In the genomic region with DNA sequence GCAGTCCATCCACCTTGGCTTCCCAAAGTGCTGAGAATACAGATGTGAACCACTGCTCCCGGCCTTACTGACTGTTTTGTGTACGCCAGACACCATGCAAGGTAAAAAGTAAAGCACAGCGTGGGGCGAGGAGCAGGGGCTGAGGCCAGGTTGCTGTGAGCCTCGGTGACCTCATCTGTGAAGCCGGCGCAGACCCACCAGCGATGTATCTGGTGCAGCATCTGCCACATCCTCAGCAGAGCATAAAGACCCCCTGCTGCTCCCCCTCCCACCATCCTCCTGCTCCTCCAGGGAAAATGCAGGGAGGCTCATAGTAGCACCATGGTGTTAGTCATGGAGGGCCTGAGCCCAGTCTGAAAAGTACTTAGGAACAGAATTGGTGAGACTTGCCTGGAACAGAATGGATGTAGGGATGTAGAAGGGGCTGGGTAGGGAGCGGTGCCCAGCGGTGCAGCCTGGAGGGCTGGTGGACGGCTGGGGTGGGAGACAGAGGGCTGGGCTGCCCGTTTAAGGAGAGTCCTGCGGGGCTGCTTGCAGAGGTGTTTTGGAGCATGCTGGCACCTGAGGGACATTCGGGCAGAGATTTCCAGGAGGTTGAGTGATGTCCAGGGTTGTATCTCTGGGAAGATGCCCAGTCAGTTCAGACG, we compare ENCODE assay signal across 15 cellular contexts.
A peak's percentile ranks its signal among the peaks of the same experiment; 100 is the strongest.
DNase-seq lines count a peak whose midpoint lies in the region; ATAC-seq and TF ChIP-seq lines count a peak whose summit lies in the region.
"Had no signal": no experiment of that assay in that cellular context is flagged by ENCODE, and none has a peak within 500 bp of the region (broad histone marks: within the 10 kb centered on the region; RNA-seq: fewer than 3 reads in every experiment).

No MANE protein-coding gene starts in this region.

- no peak for TF ChIP-seq CTCF in activated CD8-positive, alpha-beta T cell treated with anti-CD3 and anti-CD28 coated beads for 36 hours (IDR thresholded peaks at IDR 0.05)
- no peak for TF ChIP-seq CTCF in coronary artery (IDR thresholded peaks at IDR 0.05)
- TF ChIP-seq CTCF in neural progenitor cell (IDR thresholded peaks at IDR 0.05): no peak
- TF ChIP-seq CTCF in OCI-LY7 (conservative IDR thresholded peaks at IDR 0.05; ENCODE audit: low read length): no peak
- TF ChIP-seq CTCF in hepatocyte (IDR thresholded peaks at IDR 0.05; ENCODE audit: poor library complexity): no peak

- POLR2A ChIA-PET in activated CD8-positive, alpha-beta T cell treated with anti-CD3 and anti-CD28 coated beads, Interleukin-2, amount 10 ng/mL, durations not matched to agents 7 days and 5 days (lab: Charles Lee): no interaction called here
- POLR2A ChIA-PET in activated CD8-positive, alpha-beta T cell treated with anti-CD3 and anti-CD28 coated beads for 36 hours (lab: Charles Lee): no interaction called here
- POLR2A ChIA-PET in OCI-LY7 (lab: Charles Lee): no interaction called here

- no peaks in the 10 kb centered on the region for H3K79me2 ChIP-seq in neural progenitor cell (ENCODE audit: low read depth)
- no peaks in the 10 kb centered on the region for H3K79me2 ChIP-seq in OCI-LY7 (ENCODE audit: insufficient read depth, low read depth, low read length)
- no peaks in the 10 kb centered on the region for H3K79me2 ChIP-seq in hepatocyte

- peaks cover 2% of the 10 kb centered on the region for H3K27me3 Mint-ChIP-seq in activated CD8-positive, alpha-beta T cell treated with anti-CD3 and anti-CD28 coated beads, Interleukin-2, amount 10 ng/mL, durations not matched to agents 7 days and 5 days (ENCODE audit: low read depth)
- peaks cover 8% of the 10 kb centered on the region for H3K27me3 Mint-ChIP-seq in activated CD8-positive, alpha-beta T cell treated with anti-CD3 and anti-CD28 coated beads for 36 hours
- H3K27me3 Mint-ChIP-seq in neural progenitor cell (ENCODE audit: insufficient read depth, low read depth): peaks cover 6% of the 10 kb centered on the region

- H4K20me1 ChIP-seq in neural progenitor cell (ENCODE audit: low read depth) (no peaks in the 10 kb centered on the region), OCI-LY7 (ENCODE audit: insufficient read depth, low read length) (no peaks in the 10 kb centered on the region), hepatocyte (ENCODE audit: insufficient read depth, poor library complexity, severe bottlenecking) (no peaks in the 10 kb centered on the region)

- BruUV-seq in OCI-LY7 (replicated peaks; lab: Mats Ljungman, UMichigan): no TSS peak

- H3K9me2 ChIP-seq in OCI-LY7 (ENCODE audit: insufficient read depth, low read length): no peaks in the 10 kb centered on the region
- no peaks in the 10 kb centered on the region for H3K9me2 ChIP-seq in hepatocyte (replicated peaks; ENCODE audit: insufficient read depth)

- no peak overlapping the region for H3K9ac ChIP-seq in neural progenitor cell
- H3K9ac ChIP-seq: KMS-11 had no signal

- H3K36me3 Mint-ChIP-seq in activated CD8-positive, alpha-beta T cell treated with anti-CD3 and anti-CD28 coated beads, Interleukin-2, amount 10 ng/mL, durations not matched to agents 7 days and 5 days (ENCODE audit: low read depth): no peaks in the 10 kb centered on the region
- H3K36me3 Mint-ChIP-seq in activated CD8-positive, alpha-beta T cell treated with anti-CD3 and anti-CD28 coated beads for 36 hours (ENCODE audit: low read depth): no peaks in the 10 kb centered on the region
- H3K36me3 Mint-ChIP-seq in neural progenitor cell: no peaks in the 10 kb centered on the region

- no peaks in the 10 kb centered on the region for H3F3A ChIP-seq in neural progenitor cell (ENCODE audit: low read depth)

- intact Hi-C loops in activated CD8-positive, alpha-beta T cell treated with anti-CD3 and anti-CD28 coated beads for 36 hours (cut with micrococcal nuclease): no loop called here
- intact Hi-C loops in OCI-LY7 (cut with micrococcal nuclease; ENCODE audit: unreplicated experiment): no loop called here

- H3K27me3 ChIP-seq in neural progenitor cell: no peaks in the 10 kb centered on the region
- no peaks in the 10 kb centered on the region for H3K27me3 ChIP-seq in hepatocyte

- DNase-seq in activated CD8-positive, alpha-beta T cell treated with anti-CD3 and anti-CD28 coated beads, Interleukin-2, amount 10 ng/mL, durations not matched to agents 7 days and 5 days: peak; percentile 10
- DNase-seq in activated CD8-positive, alpha-beta T cell treated with anti-CD3 and anti-CD28 coated beads for 36 hours: no peak
- peak; percentile 62 for DNase-seq in coronary artery (ENCODE audit: low spot score)
- no peak for DNase-seq in neural progenitor cell (ENCODE audit: low spot score)
- DNase-seq in caudate nucleus (lab: John Stamatoyannopoulos, UW): no peak
- DNase-seq in OCI-LY7 (ENCODE audit: low spot score): no peak
- no peak for DNase-seq in NCI-H187 (lab: John Stamatoyannopoulos, UW)
- no peak for DNase-seq in hepatocyte (ENCODE audit: low spot score)
- DNase-seq: C1 segment of cervical spinal cord, GOT3, NCI-H1092, NCI-H1694 treated with DMSO at 0.1 percent for 48 hours, NCI-H524, PC-9 had no signal

- H3K9me3 ChIP-seq in neural progenitor cell (ENCODE audit: low read depth) (no peaks in the 10 kb centered on the region), OCI-LY7 (ENCODE audit: low read length) (peaks cover 27% of the 10 kb centered on the region), hepatocyte (ENCODE audit: low read depth) (no peaks in the 10 kb centered on the region)

- H3K4me3 ChIP-seq in coronary artery: no peak overlapping the region
- H3K4me3 ChIP-seq in neural progenitor cell: no peak overlapping the region
- H3K4me3 ChIP-seq in OCI-LY7 (ENCODE audit: low read depth, low read length, poor library complexity, severe bottlenecking): no peak overlapping the region
- H3K4me3 ChIP-seq in hepatocyte: no peak overlapping the region
- H3K4me3 ChIP-seq: PC-9 had no signal

- H3K27ac Mint-ChIP-seq in activated CD8-positive, alpha-beta T cell treated with anti-CD3 and anti-CD28 coated beads, Interleukin-2, amount 10 ng/mL, durations not matched to agents 7 days and 5 days: no peak overlapping the region
- no peak overlapping the region for H3K27ac Mint-ChIP-seq in activated CD8-positive, alpha-beta T cell treated with anti-CD3 and anti-CD28 coated beads for 36 hours
- peak overlapping the region; percentile 48 for H3K27ac Mint-ChIP-seq in neural progenitor cell

- H3K4me1 ChIP-seq in neural progenitor cell (no peaks in the 10 kb centered on the region), OCI-LY7 (ENCODE audit: insufficient read depth, low read length, poor library complexity, severe bottlenecking) (peaks cover 23% of the 10 kb centered on the region), hepatocyte (ENCODE audit: insufficient read depth) (peaks cover 4% of the 10 kb centered on the region)

- no peaks in the 10 kb centered on the region for H3K36me3 ChIP-seq in neural progenitor cell
- peaks cover 13% of the 10 kb centered on the region for H3K36me3 ChIP-seq in OCI-LY7 (ENCODE audit: insufficient read depth, low read length)
- no peaks in the 10 kb centered on the region for H3K36me3 ChIP-seq in hepatocyte (replicated peaks; ENCODE audit: insufficient read depth, low read depth)

- no peak overlapping the region for H3K4me2 ChIP-seq in neural progenitor cell
- no peak overlapping the region for H3K4me2 ChIP-seq in OCI-LY7 (ENCODE audit: low read length)
- H3K4me2 ChIP-seq in hepatocyte: no peak overlapping the region
- H3K4me2 ChIP-seq: KMS-11, PC-9 had no signal

- H3K9me3 Mint-ChIP-seq in activated CD8-positive, alpha-beta T cell treated with anti-CD3 and anti-CD28 coated beads, Interleukin-2, amount 10 ng/mL, durations not matched to agents 7 days and 5 days (ENCODE audit: insufficient read depth): no peaks in the 10 kb centered on the region
- no peaks in the 10 kb centered on the region for H3K9me3 Mint-ChIP-seq in activated CD8-positive, alpha-beta T cell treated with anti-CD3 and anti-CD28 coated beads for 36 hours
- H3K9me3 Mint-ChIP-seq in neural progenitor cell: no peaks in the 10 kb centered on the region

- WGBS in hepatocyte (ENCODE audit: low lambda C conversion rate, missing lambda C conversion rate): 93% methylated on average over 14 of the region's 15 CpGs

- no peaks in the 10 kb centered on the region for H3K4me1 Mint-ChIP-seq in activated CD8-positive, alpha-beta T cell treated with anti-CD3 and anti-CD28 coated beads, Interleukin-2, amount 10 ng/mL, durations not matched to agents 7 days and 5 days (ENCODE audit: low read depth)
- no peaks in the 10 kb centered on the region for H3K4me1 Mint-ChIP-seq in activated CD8-positive, alpha-beta T cell treated with anti-CD3 and anti-CD28 coated beads for 36 hours (ENCODE audit: low read depth)
- peaks cover 27% of the 10 kb centered on the region for H3K4me1 Mint-ChIP-seq in neural progenitor cell

- no peak overlapping the region for H3K4me3 Mint-ChIP-seq in activated CD8-positive, alpha-beta T cell treated with anti-CD3 and anti-CD28 coated beads, Interleukin-2, amount 10 ng/mL, durations not matched to agents 7 days and 5 days
- no peak overlapping the region for H3K4me3 Mint-ChIP-seq in activated CD8-positive, alpha-beta T cell treated with anti-CD3 and anti-CD28 coated beads for 36 hours
- peak overlapping the region; percentile 24 for H3K4me3 Mint-ChIP-seq in neural progenitor cell

- no peak for ATAC-seq in activated CD8-positive, alpha-beta T cell treated with anti-CD3 and anti-CD28 coated beads, Interleukin-2, amount 10 ng/mL, durations not matched to agents 7 days and 5 days
- no peak for ATAC-seq in activated CD8-positive, alpha-beta T cell treated with anti-CD3 and anti-CD28 coated beads for 36 hours

- CTCF ChIA-PET in activated CD8-positive, alpha-beta T cell treated with anti-CD3 and anti-CD28 coated beads, Interleukin-2, amount 10 ng/mL, durations not matched to agents 7 days and 5 days (lab: Charles Lee): no interaction called here
- CTCF ChIA-PET in activated CD8-positive, alpha-beta T cell treated with anti-CD3 and anti-CD28 coated beads for 36 hours (lab: Charles Lee): no interaction called here
- CTCF ChIA-PET in OCI-LY7 (lab: Charles Lee; ENCODE audit: unreplicated experiment): no interaction called here

- no peak overlapping the region for H2AFZ ChIP-seq in neural progenitor cell (replicated peaks)
- no peak overlapping the region for H2AFZ ChIP-seq in OCI-LY7 (ENCODE audit: low read length)
- H2AFZ ChIP-seq in hepatocyte: no peak overlapping the region
- H2AFZ ChIP-seq: PC-9 had no signal

- H3K27ac ChIP-seq in coronary artery (no peak overlapping the region), neural progenitor cell (no peak overlapping the region), caudate nucleus (ENCODE audit: low read depth, low read length) (no peak overlapping the region), OCI-LY7 (ENCODE audit: low read depth, low read length, poor library complexity, severe bottlenecking) (no peak overlapping the region), hepatocyte (no peak overlapping the region)
- H3K27ac ChIP-seq: KMS-11, PC-9 had no signal

Comparison
In these comparisons a context has a peak if more than half of its experiments do, and no peak if none do; other contexts are left out.
1. DNase-seq: peak in activated CD8-positive, alpha-beta T cell treated with anti-CD3 and anti-CD28 coated beads, Interleukin-2, amount 10 ng/mL, durations not matched to agents 7 days and 5 days (single experiment) and coronary artery (single experiment); none in activated CD8-positive, alpha-beta T cell treated with anti-CD3 and anti-CD28 coated beads for 36 hours (single experiment), neural progenitor cell (single experiment), caudate nucleus (0 of 61), OCI-LY7 (single experiment), NCI-H187 (0 of 2) and hepatocyte (single experiment).